ENCODE assay signal across 8 cellular contexts in the genomic region with DNA sequence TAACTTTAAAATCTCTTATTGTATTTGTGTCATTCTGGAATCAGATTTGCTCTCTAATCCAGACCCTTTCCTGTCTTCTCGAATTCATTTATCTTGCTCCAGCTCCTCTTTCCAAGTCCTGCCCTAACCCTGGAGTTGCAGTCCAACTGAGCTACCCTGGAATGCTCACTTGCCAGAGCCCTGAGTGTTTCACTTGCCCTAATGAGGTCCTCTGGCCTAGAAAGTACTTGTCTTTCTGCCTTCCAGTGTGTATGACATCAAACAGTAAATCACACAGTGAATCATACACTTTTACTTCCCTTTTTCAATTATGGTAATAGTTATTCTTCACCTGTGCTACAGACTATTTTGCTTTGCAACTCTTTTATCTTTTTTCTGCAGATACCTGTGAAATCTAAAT.
DNase-seq lines count a peak whose midpoint lies in the region; ATAC-seq, FAIRE-seq and TF ChIP-seq lines count a peak whose summit lies in the region.

No MANE protein-coding gene starts in this region.

- POLR2A ChIA-PET in endothelial cell of umbilical vein (lab: Charles Lee), result no interaction called here

- H4K20me1 ChIP-seq in endothelial cell of umbilical vein (replicated peaks; ENCODE audit: control insufficient read depth, extremely low read depth, insufficient read depth, low read length), result no peaks in the 10 kb centered on the region

- BruUV-seq in endothelial cell of umbilical vein (replicated peaks; lab: Mats Ljungman, UMichigan), result no TSS peak

- no peaks in the 10 kb centered on the region for H3K9me3 ChIP-seq in endothelial cell of umbilical vein (replicated peaks; ENCODE audit: control insufficient read depth, insufficient read depth, low read length)
- H3K9me3 ChIP-seq in upper lobe of right lung, result no peaks in the 10 kb centered on the region

- peak overlapping the region; percentile 3 for H3K9ac ChIP-seq in endothelial cell of umbilical vein (replicated peaks; ENCODE audit: extremely low read depth, insufficient read depth, low read length)

- dilution Hi-C loops in endothelial cell of umbilical vein (cut with MboI; ENCODE audit: extremely low pct_ligation_motif_present, low sequenced_read_pairs), result no loop called here

- peaks cover 71% of the 10 kb centered on the region for H3K4me1 Mint-ChIP-seq in HFFc6 (ENCODE audit: low read depth)

- H3K4me3 ChIP-seq in endothelial cell of umbilical vein (replicated peaks in 1 of 3; ENCODE audit: insufficient read depth in 1 of 3, low read depth in 1 of 3, low read length in 3 of 3) (no peak overlapping the region), upper lobe of right lung (no peak overlapping the region)

- H3K36me3 Mint-ChIP-seq in HFFc6 (ENCODE audit: low read depth), result peaks cover 48% of the 10 kb centered on the region

- H3K27ac ChIP-seq in endothelial cell of umbilical vein (ENCODE audit: insufficient read depth, low read depth, low read length) (no peak overlapping the region), upper lobe of right lung (no peak overlapping the region)

- peak overlapping the region; percentile 68 for H3K4me3 Mint-ChIP-seq in HFFc6

- intact Hi-C loops in endothelial cell of umbilical vein (cut with micrococcal nuclease) (loop anchor here (2.0 kb wide), 1 partner anchor 19 kb away; no protein-coding TSS in a partner anchor), upper lobe of right lung (cut with DNase I) (no loop called here)

- TF ChIP-seq CTCF in HFFc6 (IDR thresholded peaks at IDR 0.05), result no peak
- TF ChIP-seq CTCF in endothelial cell of umbilical vein (IDR thresholded peaks at IDR 0.05; ENCODE audit: extremely low read depth in 1 of 2, insufficient read depth in 1 of 2, low read depth in 1 of 2, low read length in 2 of 2), result no peak
- TF ChIP-seq CTCF in upper lobe of right lung (IDR thresholded peaks at IDR 0.05), result no peak

- H3K36me3 ChIP-seq in endothelial cell of umbilical vein (ENCODE audit: control insufficient read depth in 2 of 2, extremely low read depth in 1 of 2, insufficient read depth in 2 of 2, low read length in 2 of 2) (no peaks in the 10 kb centered on the region), upper lobe of right lung (no peaks in the 10 kb centered on the region)

- peaks cover 18% of the 10 kb centered on the region for H3K79me2 ChIP-seq in endothelial cell of umbilical vein (ENCODE audit: control insufficient read depth, insufficient read depth, low read length)

- H3K27ac Mint-ChIP-seq in HFFc6, result peak overlapping the region; percentile 89

- peak; percentile 87 for ATAC-seq in upper lobe of right lung

- H3K9me1 ChIP-seq in endothelial cell of umbilical vein (replicated peaks; ENCODE audit: control insufficient read depth, extremely low read depth, insufficient read depth, low read length), result no peaks in the 10 kb centered on the region

- CTCF ChIA-PET in endothelial cell of umbilical vein (lab: Charles Lee), result interaction anchor here (1.3 to 3.0 kb wide), 4 partner anchors 9 to 432 kb away, joined by 4 to 12 read pairs (median 5); no protein-coding TSS in a partner anchor

- no peak overlapping the region for H2AFZ ChIP-seq in endothelial cell of umbilical vein (ENCODE audit: low read depth, low read length)

- H3K4me2 ChIP-seq in endothelial cell of umbilical vein (ENCODE audit: insufficient read depth, low read length), result peak overlapping the region; percentile 4

- FAIRE-seq in endothelial cell of umbilical vein (lab: Jason Lieb, UNC), result no peak

- H3K27me3 Mint-ChIP-seq in HFFc6 (ENCODE audit: insufficient read depth), result peaks cover 6% of the 10 kb centered on the region

- peaks cover 11% of the 10 kb centered on the region for H3K9me3 Mint-ChIP-seq in HFFc6

- H3K4me1 ChIP-seq in endothelial cell of umbilical vein (ENCODE audit: control insufficient read depth, extremely low read depth, insufficient read depth, low read length) (peaks cover 12% of the 10 kb centered on the region), upper lobe of right lung (peaks cover 4% of the 10 kb centered on the region)

- DNase-seq in SKM-1 treated with dmso at 0.1 percent for 144 hours (lab: John Stamatoyannopoulos, UW; ENCODE audit: unreplicated experiment) (peak; percentile 31), SKM-1 (lab: John Stamatoyannopoulos, UW; ENCODE audit: unreplicated experiment) (no peak), HFFc6 (peak; percentile 65), NAMALWA (ENCODE audit: low spot score) (peak; percentile 36), endothelial cell of umbilical vein (ENCODE audit: low read depth, low spot score) (peak; percentile 47), upper lobe of right lung (no peak), foreskin melanocyte (no peak), H4 (ENCODE audit: low spot score) (no peak)

- H3K27me3 ChIP-seq in endothelial cell of umbilical vein (ENCODE audit: control insufficient read depth in 2 of 2, insufficient read depth in 2 of 2, low read length in 2 of 2) (no peaks in the 10 kb centered on the region), upper lobe of right lung (no peaks in the 10 kb centered on the region)

- TF ChIP-seq POLR2A in endothelial cell of umbilical vein (IDR thresholded peaks at IDR 0.05; ENCODE audit: low read depth, low read length), result no peak

TF ChIP-seq in endothelial cell of umbilical vein, 7 proteins besides CTCF, POLR2A, EP300 and RAD21:
- no peak for TF ChIP-seq JUN (IDR thresholded peaks at IDR 0.05; ENCODE audit: borderline replicate concordance, insufficient read depth, insufficient read length, low read depth)
- TF ChIP-seq POLR2AphosphoS5 (IDR thresholded peaks at IDR 0.05; ENCODE audit: insufficient read depth, low read depth, low read length), result no peak
- TF ChIP-seq EZH2 (IDR thresholded peaks at IDR 0.05; ENCODE audit: borderline replicate concordance, low read depth, low read length, severe bottlenecking), result no peak
- no peak for TF ChIP-seq MYC (IDR thresholded peaks at IDR 0.05; ENCODE audit: low read depth, low read length)
- TF ChIP-seq, protein P1, sequence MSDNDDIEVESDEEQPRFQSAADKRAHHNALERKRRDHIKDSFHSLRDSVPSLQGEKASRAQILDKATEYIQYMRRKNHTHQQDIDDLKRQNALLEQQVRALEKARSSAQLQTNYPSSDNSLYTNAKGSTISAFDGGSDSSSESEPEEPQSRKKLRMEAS (IDR thresholded peaks at IDR 0.05; ENCODE audit: insufficient read depth, insufficient read length), result no peak
- TF ChIP-seq FOS (IDR thresholded peaks at IDR 0.05; ENCODE audit: borderline replicate concordance, insufficient read depth, low read length), result no peak
- TF ChIP-seq GATA2 (IDR thresholded peaks at IDR 0.05; ENCODE audit: insufficient read depth, insufficient read length, low read depth, low read length), result no peak
TF ChIP-seq in endothelial cell of umbilical vein: peak in this region for 0.

Comparison
In these comparisons a context has a peak if more than half of its experiments do, and no peak if none do; other contexts are left out.
1. DNase-seq: peak in SKM-1 treated with dmso at 0.1 percent for 144 hours (single experiment), HFFc6 (single experiment), NAMALWA (single experiment) and endothelial cell of umbilical vein (single experiment); none in SKM-1 (single experiment), upper lobe of right lung (single experiment), foreskin melanocyte (single experiment) and H4 (single experiment).